ENCODE assay signal across 8 cellular contexts in the genomic region with DNA sequence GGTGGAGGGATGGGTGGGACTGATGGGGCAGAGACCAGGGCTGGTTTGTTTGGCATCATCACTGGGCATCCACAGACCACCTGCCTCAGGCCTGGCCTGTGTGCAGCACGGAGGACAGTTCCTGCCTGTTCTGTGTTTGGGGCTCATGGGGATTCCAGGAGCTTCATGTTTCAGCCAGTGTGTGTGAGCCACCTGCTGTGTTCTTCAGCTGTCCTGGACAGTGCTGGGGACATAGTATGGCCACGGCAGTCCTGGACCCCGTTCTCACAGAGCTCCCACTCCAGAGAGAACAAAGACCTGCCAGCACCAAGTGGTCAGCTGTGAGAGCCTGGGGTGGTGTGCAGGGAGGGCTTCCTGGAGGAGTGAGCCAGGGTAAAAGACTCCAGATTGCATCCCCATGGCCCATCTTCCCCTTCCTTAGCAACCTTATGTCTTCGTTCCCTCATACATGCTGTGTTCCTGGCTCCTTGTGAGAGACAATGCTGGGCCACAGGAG. TPM values are rescaled to one million over a fixed set of nuclear protein-coding genes. Genes with fewer than 3 reads are reported as not detected.
DNase-seq lines count a peak whose midpoint lies in the region; ATAC-seq, FAIRE-seq and TF ChIP-seq lines count a peak whose summit lies in the region.

No MANE protein-coding gene starts in this region.

- ATAC-seq in lung (ENCODE audit: insufficient read depth, low FRiP score) (no peak), GM21825 (IDR thresholded peaks at IDR 0.05; ENCODE audit: unreplicated experiment) (no peak)

- H3K9me3 Mint-ChIP-seq in activated CD4-positive, alpha-beta T cell treated with anti-CD3 and anti-CD28 coated beads, Interleukin-2, amount 10 ng/mL, durations not matched to agents 7 days and 5 days: no peaks in the 10 kb centered on the region

- TF ChIP-seq CTCF in lung (IDR thresholded peaks at IDR 0.05; ENCODE audit: control extremely low read depth, extremely low read depth): no peak

- H3K27me3 Mint-ChIP-seq in activated CD4-positive, alpha-beta T cell treated with anti-CD3 and anti-CD28 coated beads, Interleukin-2, amount 10 ng/mL, durations not matched to agents 7 days and 5 days: no peaks in the 10 kb centered on the region

- H3K27ac ChIP-seq in lung (ENCODE audit: low read depth in 1 of 2, low read length in 1 of 2) (peak overlapping the region; percentile 29 to 96), thymus (ENCODE audit: low read depth) (peak overlapping the region; percentile 92)

- H3K9me3 ChIP-seq in adipocyte (ENCODE audit: control insufficient read depth, low read length): no peaks in the 10 kb centered on the region
- no peaks in the 10 kb centered on the region for H3K9me3 ChIP-seq in lung (ENCODE audit: control insufficient read depth in 2 of 2, insufficient read depth in 1 of 2, low read length in 1 of 2)
- no peaks in the 10 kb centered on the region for H3K9me3 ChIP-seq in thymus (ENCODE audit: control insufficient read depth)

- H3K4me1 ChIP-seq in adipocyte (ENCODE audit: control insufficient read depth, insufficient read depth, low read length) (peaks cover 27% of the 10 kb centered on the region), lung (ENCODE audit: control insufficient read depth in 2 of 2, insufficient read depth in 2 of 2, low read length in 2 of 2) (peaks cover 4 to 6% of the 10 kb centered on the region in 2 donors), thymus (ENCODE audit: control insufficient read depth, insufficient read depth, low read length) (peaks cover 43% of the 10 kb centered on the region)

- H3K36me3 ChIP-seq in adipocyte (ENCODE audit: control insufficient read depth, insufficient read depth, low read length, severe bottlenecking) (peaks cover 55% of the 10 kb centered on the region), lung (ENCODE audit: control insufficient read depth in 2 of 2, insufficient read depth in 2 of 2, low read length in 2 of 2) (peaks cover 26 to 37% of the 10 kb centered on the region in 2 donors), thymus (ENCODE audit: control insufficient read depth, insufficient read depth) (peaks cover 37% of the 10 kb centered on the region)

- no peak overlapping the region for H3K4me3 ChIP-seq in adipocyte (ENCODE audit: low read length)
- H3K4me3 ChIP-seq in lung: no peak overlapping the region
- no peak overlapping the region for H3K4me3 ChIP-seq in thymus (ENCODE audit: low read length)

- no peaks in the 10 kb centered on the region for H3K27me3 ChIP-seq in adipocyte (replicated peaks; ENCODE audit: control insufficient read depth, insufficient read depth, low read length)
- no peaks in the 10 kb centered on the region for H3K27me3 ChIP-seq in lung (ENCODE audit: control insufficient read depth, insufficient read depth)
- H3K27me3 ChIP-seq in thymus (ENCODE audit: control insufficient read depth, insufficient read depth): no peaks in the 10 kb centered on the region

- FAIRE-seq in RCC 7860 (lab: Jason Lieb, UNC): no peak

- H3K4me3 Mint-ChIP-seq in activated CD4-positive, alpha-beta T cell treated with anti-CD3 and anti-CD28 coated beads, Interleukin-2, amount 10 ng/mL, durations not matched to agents 7 days and 5 days: peak overlapping the region; percentile 94

- POLR2A ChIA-PET in activated CD4-positive, alpha-beta T cell treated with anti-CD3 and anti-CD28 coated beads, Interleukin-2, amount 10 ng/mL, durations not matched to agents 7 days and 5 days (lab: Charles Lee): no interaction called here

- H3K36me3 Mint-ChIP-seq in activated CD4-positive, alpha-beta T cell treated with anti-CD3 and anti-CD28 coated beads, Interleukin-2, amount 10 ng/mL, durations not matched to agents 7 days and 5 days (ENCODE audit: low read depth): peaks cover 62% of the 10 kb centered on the region

- no peak for DNase-seq in activated CD4-positive, alpha-beta T cell treated with anti-CD3 and anti-CD28 coated beads, Interleukin-2, amount 10 ng/mL, durations not matched to agents 7 days and 5 days
- DNase-seq in activated CD4-positive, alpha-beta T cell treated with anti-CD3 and anti-CD28 coated beads for 48 hours: no peak
- DNase-seq in adipocyte (ENCODE audit: low read depth) (no peak), lung (ENCODE audit: low spot score) (no peak), RCC 7860 (ENCODE audit: low spot score) (no peak), AG20443 (ENCODE audit: low spot score) (no peak)

- peak overlapping the region; percentile 99 for H3K27ac Mint-ChIP-seq in activated CD4-positive, alpha-beta T cell treated with anti-CD3 and anti-CD28 coated beads, Interleukin-2, amount 10 ng/mL, durations not matched to agents 7 days and 5 days

- H3K9ac ChIP-seq in adipocyte (ENCODE audit: low read length): peak overlapping the region; percentile 33

- CTCF ChIA-PET in activated CD4-positive, alpha-beta T cell treated with anti-CD3 and anti-CD28 coated beads, Interleukin-2, amount 10 ng/mL, durations not matched to agents 7 days and 5 days (lab: Charles Lee): interaction anchor here (0.6 to 5.2 kb wide), 17 partner anchors 7 to 399 kb away, joined by 3 to 40 read pairs (median 3); a partner anchor contains a TSS

- peaks cover 87% of the 10 kb centered on the region for H3K4me1 Mint-ChIP-seq in activated CD4-positive, alpha-beta T cell treated with anti-CD3 and anti-CD28 coated beads, Interleukin-2, amount 10 ng/mL, durations not matched to agents 7 days and 5 days

- 33 to 45% methylated on average over 4 of the region's 4 CpGs for WGBS in lung, 2 donors
- 66% methylated on average over 4 of the region's 4 CpGs for WGBS in thymus

RNA-seq across cellular contexts. Expression of a gene that starts 2.0 kb away (rescaled TPM):
- 10 to 100 TPM; 50.4 to 51.7 TPM for total RNA-seq in activated CD4-positive, alpha-beta T cell treated with anti-CD3 and anti-CD28 coated beads, Interleukin-2, amount 10 ng/mL, durations not matched to agents 7 days and 5 days
- total RNA-seq in lung: 10 to 100 TPM; 19.7 to 39.9 TPM
- polyA plus RNA-seq in lung: 10 to 100 TPM; 13.2 to 22.2 TPM
- 15.4 TPM for polyA plus RNA-seq in thymus

RNA-seq across cellular contexts. Expression of a gene that starts 43.8 kb away (rescaled TPM):
- 100 to 1,000 TPM; 333 to 348 TPM for total RNA-seq in activated CD4-positive, alpha-beta T cell treated with anti-CD3 and anti-CD28 coated beads, Interleukin-2, amount 10 ng/mL, durations not matched to agents 7 days and 5 days
- total RNA-seq in lung: 100 to 1,000 TPM; 192 to 198 TPM
- polyA plus RNA-seq in lung (10 to 100 TPM; 92.2 to 96.0 TPM), thymus (98.7 TPM)

RNA-seq across cellular contexts. Expression of a gene that starts 45.7 kb away (rescaled TPM):
- total RNA-seq in activated CD4-positive, alpha-beta T cell treated with anti-CD3 and anti-CD28 coated beads, Interleukin-2, amount 10 ng/mL, durations not matched to agents 7 days and 5 days: 100 to 1,000 TPM; 194 TPM
- total RNA-seq in lung: 10 to 100 TPM; 18.0 to 88.8 TPM
- polyA plus RNA-seq in lung: 10 to 100 TPM; 27.8 to 67.3 TPM
- polyA plus RNA-seq in thymus: 24.8 TPM

RNA-seq across cellular contexts. Expression of a gene that starts 55.9 kb away (rescaled TPM):
- total RNA-seq in activated CD4-positive, alpha-beta T cell treated with anti-CD3 and anti-CD28 coated beads, Interleukin-2, amount 10 ng/mL, durations not matched to agents 7 days and 5 days: 10 to 100 TPM; 11.6 to 11.7 TPM
- total RNA-seq in lung: 10 to 100 TPM; 10.2 to 16.4 TPM
- polyA plus RNA-seq in lung: 10 to 100 TPM; 11.6 to 18.6 TPM
- polyA plus RNA-seq in thymus: 9.0 TPM
